In genomic region chr14:99534333-99534732, GRCh38 we compare ENCODE assay signal across 12 cellular contexts.
"Had no signal": no experiment of that assay in that cellular context is flagged by ENCODE, and none has a peak within 500 bp of the region (broad histone marks: within the 10 kb centered on the region; RNA-seq: fewer than 3 reads in every experiment).

No MANE protein-coding gene starts in this region.

- H3K27me3 Mint-ChIP-seq: activated naive CD8-positive, alpha-beta T cell treated with anti-CD3 and anti-CD28 coated beads, Interleukin-2, amount 50 U/mL, for 24 hours had no signal

- H3K27ac ChIP-seq: ascending aorta, cardiac muscle cell, tibial artery had no signal

- H3K27me3 ChIP-seq: ascending aorta, cardiac muscle cell had no signal

- FAIRE-seq: colon had no signal

- ATAC-seq: activated naive CD8-positive, alpha-beta T cell treated with anti-CD3 and anti-CD28 coated beads, Interleukin-2, amount 50 U/mL, for 24 hours; natural killer cell had no signal

- H3K36me3 ChIP-seq: ascending aorta, cardiac muscle cell, tibial artery had no signal

- H3K9me3 Mint-ChIP-seq: activated naive CD8-positive, alpha-beta T cell treated with anti-CD3 and anti-CD28 coated beads, Interleukin-2, amount 50 U/mL, for 24 hours; immature natural killer cell; natural killer cell had no signal

- H3K9me3 ChIP-seq: ascending aorta, tibial artery had no signal

- H3K27ac Mint-ChIP-seq: activated naive CD8-positive, alpha-beta T cell treated with anti-CD3 and anti-CD28 coated beads, Interleukin-2, amount 50 U/mL, for 24 hours; immature natural killer cell; natural killer cell had no signal

- H3K4me3 Mint-ChIP-seq: activated naive CD8-positive, alpha-beta T cell treated with anti-CD3 and anti-CD28 coated beads, Interleukin-2, amount 50 U/mL, for 24 hours; immature natural killer cell; natural killer cell had no signal

- DNase-seq: activated CD4-positive, alpha-beta T cell treated with anti-CD3 and anti-CD28 coated beads for 1 hour; activated naive CD4-positive, alpha-beta T cell treated with Interleukin-2 at 50 U/mL for 16 hours; activated naive CD8-positive, alpha-beta T cell treated with anti-CD3 and anti-CD28 coated beads, Interleukin-2, amount 50 U/mL, for 24 hours; effector CD4-positive, alpha-beta T cell; immature natural killer cell; natural killer cell; tibial artery had no signal

- H3K4me3 ChIP-seq: ascending aorta, cardiac muscle cell, lung, smooth muscle cell, tibial artery had no signal

- H3K4me1 Mint-ChIP-seq: activated naive CD8-positive, alpha-beta T cell treated with anti-CD3 and anti-CD28 coated beads, Interleukin-2, amount 50 U/mL, for 24 hours; immature natural killer cell; natural killer cell had no signal

- H3K36me3 Mint-ChIP-seq: immature natural killer cell, natural killer cell had no signal

- H3K4me2 ChIP-seq: smooth muscle cell had no signal

- H3K4me1 ChIP-seq: ascending aorta had no signal
